ENCODE assay signal across 20 cellular contexts in the genomic region with DNA sequence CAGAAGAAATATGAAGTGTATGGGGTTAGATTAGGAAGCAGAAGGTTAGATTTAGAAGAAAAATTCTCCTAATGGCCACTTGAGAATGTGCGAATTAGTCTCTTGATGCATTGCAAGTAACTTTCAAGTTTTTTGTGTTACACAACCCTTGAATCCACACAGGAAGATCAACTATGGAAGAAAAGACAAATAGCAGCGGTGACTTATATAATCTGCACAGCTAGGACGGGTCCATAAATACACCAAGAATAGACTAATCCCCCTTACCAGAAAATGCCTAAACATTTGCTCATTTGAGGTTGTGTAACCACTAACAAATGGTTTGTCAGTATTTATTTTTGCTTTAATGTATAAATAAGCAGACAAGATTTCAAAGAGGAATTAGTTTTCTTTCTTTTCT.
DNase-seq lines count a peak whose midpoint lies in the region; TF ChIP-seq lines count a peak whose summit lies in the region.
"Had no signal": no experiment of that assay in that cellular context is flagged by ENCODE, and none has a peak within 500 bp of the region (broad histone marks: within the 10 kb centered on the region; RNA-seq: fewer than 3 reads in every experiment).

No MANE protein-coding gene starts in this region.

- H3K4me2 ChIP-seq in fibroblast of lung (ENCODE audit: extremely low read depth, insufficient read depth, low read length), result no peak overlapping the region
- H3K4me2 ChIP-seq in osteoblast (ENCODE audit: insufficient read depth, low read length), result no peak overlapping the region
- no peak overlapping the region for H3K4me2 ChIP-seq in Karpas-422 (ENCODE audit: low read depth, low read length, poor library complexity, severe bottlenecking)
- H3K4me2 ChIP-seq: A549, SK-N-SH had no signal

- TF ChIP-seq CTCF in fibroblast of lung (conservative IDR thresholded peaks at IDR 0.05 in 1 of 2, IDR thresholded peaks at IDR 0.05 in 1 of 2; ENCODE audit: low read depth in 1 of 2, low read length in 2 of 2), result no peak
- no peak for TF ChIP-seq CTCF in osteoblast (IDR thresholded peaks at IDR 0.05; ENCODE audit: extremely low read depth, low read depth, low read length)

- peaks cover 3% of the 10 kb centered on the region for H3K4me1 ChIP-seq in fibroblast of lung (ENCODE audit: control insufficient read depth, extremely low read depth, insufficient read depth, low read length)
- peaks cover 8% of the 10 kb centered on the region for H3K4me1 ChIP-seq in osteoblast (ENCODE audit: insufficient read depth, low read length)
- H3K4me1 ChIP-seq in Karpas-422 (ENCODE audit: low read length), result no peaks in the 10 kb centered on the region

- H3K27ac ChIP-seq in fibroblast of lung (ENCODE audit: insufficient read depth, low read length), result no peak overlapping the region
- H3K27ac ChIP-seq in osteoblast (ENCODE audit: low read depth, low read length), result no peak overlapping the region
- H3K27ac ChIP-seq in Karpas-422 (ENCODE audit: low read length), result no peak overlapping the region
- H3K27ac ChIP-seq: C4-2B, HL-60 had no signal

- H3K79me2 ChIP-seq in fibroblast of lung (ENCODE audit: control insufficient read depth, insufficient read depth, low read length) (no peaks in the 10 kb centered on the region), osteoblast (ENCODE audit: insufficient read depth, low read length) (no peaks in the 10 kb centered on the region), Karpas-422 (ENCODE audit: low read length) (no peaks in the 10 kb centered on the region)

- H3K36me3 ChIP-seq in fibroblast of lung (ENCODE audit: control insufficient read depth, insufficient read depth, low read length) (no peaks in the 10 kb centered on the region), osteoblast (ENCODE audit: insufficient read depth, low read length) (no peaks in the 10 kb centered on the region), Karpas-422 (ENCODE audit: insufficient read depth, low read length) (no peaks in the 10 kb centered on the region)

- H2AFZ ChIP-seq in fibroblast of lung (ENCODE audit: low read length) (no peak overlapping the region), osteoblast (ENCODE audit: low read length) (no peak overlapping the region), Karpas-422 (ENCODE audit: low read length) (no peak overlapping the region)

- intact Hi-C loops in cardiac septum (cut with DNase I), result no loop called here

- H4K20me1 ChIP-seq in fibroblast of lung (ENCODE audit: control insufficient read depth, extremely low read depth, insufficient read depth, low read length) (no peaks in the 10 kb centered on the region), osteoblast (ENCODE audit: insufficient read depth, low read length) (no peaks in the 10 kb centered on the region), Karpas-422 (ENCODE audit: insufficient read depth, low read depth, low read length) (no peaks in the 10 kb centered on the region)

- H3K4me3 ChIP-seq in fibroblast of lung (replicated peaks in 1 of 4; ENCODE audit: control extremely low read depth in 1 of 4, insufficient read depth in 1 of 4, low read depth in 3 of 4, low read length in 4 of 4) (no peak overlapping the region), osteoblast (ENCODE audit: insufficient read depth, low read length) (no peak overlapping the region), Karpas-422 (ENCODE audit: low read length) (no peak overlapping the region)
- H3K4me3 ChIP-seq: A549 had no signal

- H3K27me3 ChIP-seq in fibroblast of lung (ENCODE audit: control insufficient read depth, insufficient read depth, low read length) (no peaks in the 10 kb centered on the region), osteoblast (ENCODE audit: insufficient read depth, low read length) (no peaks in the 10 kb centered on the region), Karpas-422 (ENCODE audit: low read length) (no peaks in the 10 kb centered on the region)

- no peaks in the 10 kb centered on the region for H3K9me3 ChIP-seq in fibroblast of lung (ENCODE audit: control insufficient read depth, insufficient read depth, low read depth, low read length)
- H3K9me3 ChIP-seq in osteoblast (ENCODE audit: low read depth, low read length), result no peaks in the 10 kb centered on the region
- H3K9me3 ChIP-seq in Karpas-422 (ENCODE audit: low read length), result no peaks in the 10 kb centered on the region
- H3K9me3 ChIP-seq: A549, SK-N-SH had no signal

- no peaks in the 10 kb centered on the region for H3K9me2 ChIP-seq in Karpas-422 (replicated peaks; ENCODE audit: insufficient read depth, low read length)
- H3K9me2 ChIP-seq: SK-N-SH had no signal

- DNase-seq in EL (peak; percentile 71), M059J (ENCODE audit: low read depth) (peak; percentile 30), fibroblast of lung (ENCODE audit: low read depth in 2 of 2) (peak; percentile 45 to 61), osteoblast (ENCODE audit: insufficient read length, low spot score, missing footprints) (peak; percentile 17), ecto neural progenitor cell (ENCODE audit: low spot score) (no peak), NCI-H2171 treated with DMSO at 0.1 percent for 48 hours (lab: John Stamatoyannopoulos, UW) (no peak), cardiac septum (ENCODE audit: low spot score) (no peak), Karpas-422 (no peak)
- DNase-seq: H9, NCI-H1105 treated with DMSO at 0.1 percent for 48 hours, NCI-H187, NCI-H2107, NCI-H226, NCI-H524 treated with DMSO at 0.1 percent for 48 hours, RPMI8226, SHP77 treated with DMSO at 0.1 percent for 48 hours, SK-N-SH had no signal

- H3K9ac ChIP-seq in fibroblast of lung (ENCODE audit: insufficient read depth, low read length) (no peak overlapping the region), Karpas-422 (ENCODE audit: low read length) (no peak overlapping the region)
- H3K9ac ChIP-seq: SK-N-SH had no signal

Comparison
In these comparisons a context has a peak if more than half of its experiments do, and no peak if none do; other contexts are left out.
1. DNase-seq: peak in EL (single experiment), M059J (single experiment), fibroblast of lung (2 of 2) and osteoblast (single experiment); none in ecto neural progenitor cell (single experiment), NCI-H2171 treated with DMSO at 0.1 percent for 48 hours (single experiment), cardiac septum (single experiment) and Karpas-422 (single experiment).